In the genomic region with DNA sequence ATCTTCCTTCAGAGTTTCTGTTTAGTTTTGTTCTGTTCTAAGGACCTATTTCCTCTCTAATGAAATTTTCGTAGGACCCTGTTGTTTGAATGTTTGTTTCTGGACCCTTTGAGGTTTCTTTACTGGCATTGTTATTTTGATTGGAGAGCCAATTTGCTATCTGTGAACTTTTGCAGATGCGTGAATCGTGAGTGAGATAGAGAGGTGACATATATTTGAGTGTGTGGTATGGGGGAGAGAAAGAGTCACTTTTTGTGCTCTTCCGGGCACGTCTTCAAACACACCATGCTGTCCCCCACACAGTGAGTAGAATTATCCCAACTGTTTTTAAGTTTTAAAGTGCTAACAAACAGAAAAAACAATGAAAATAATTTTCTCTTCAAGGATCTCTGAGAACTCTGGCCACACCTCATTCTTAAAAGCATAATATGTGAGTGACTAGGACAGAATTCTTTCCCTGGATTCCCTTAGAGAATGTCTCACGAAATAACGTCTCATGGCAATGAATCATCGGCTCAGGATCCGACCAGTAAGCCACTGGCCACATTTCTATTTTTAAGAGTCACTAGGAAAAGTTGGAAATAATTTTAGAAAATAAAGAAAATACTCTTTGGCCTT, we compare ENCODE assay signal across 8 cellular contexts.
DNase-seq lines count a peak whose midpoint lies in the region; ATAC-seq and TF ChIP-seq lines count a peak whose summit lies in the region.

No MANE protein-coding gene starts in this region.

- intact Hi-C loops in adrenal gland (cut with DNase I): no loop called here
- intact Hi-C loops in spleen (cut with DNase I; ENCODE audit: low total_unique reads): no loop called here

- DNase-seq in adrenal gland (peak in 2 of 7 donors; percentile 13 to 39), spleen (no peak), NCI-H1930 (lab: John Stamatoyannopoulos, UW) (no peak), NCI-H1436 treated with DMSO at 0.1 percent for 48 hours (lab: John Stamatoyannopoulos, UW) (no peak)

- no peaks in the 10 kb centered on the region for H3K36me3 ChIP-seq in BLaER1
- no peaks in the 10 kb centered on the region for H3K36me3 ChIP-seq in HUES64 (ENCODE audit: insufficient read depth, low read length)
- no peaks in the 10 kb centered on the region for H3K36me3 ChIP-seq in adrenal gland (replicated peaks in 1 of 2)
- H3K36me3 ChIP-seq in iPS-20b (ENCODE audit: insufficient read depth, low read depth, low read length): no peaks in the 10 kb centered on the region
- H3K36me3 ChIP-seq in spleen: no peaks in the 10 kb centered on the region

- no peak for TF ChIP-seq POLR2A in adrenal gland (IDR thresholded peaks at IDR 0.05)
- no peak for TF ChIP-seq POLR2A in spleen (IDR thresholded peaks at IDR 0.05)

- no peaks in the 10 kb centered on the region for H3K27me3 ChIP-seq in BLaER1
- no peaks in the 10 kb centered on the region for H3K27me3 ChIP-seq in HUES64 (ENCODE audit: insufficient read depth, low read length)
- H3K27me3 ChIP-seq in adrenal gland: no peaks in the 10 kb centered on the region
- H3K27me3 ChIP-seq in iPS-20b (ENCODE audit: insufficient read depth, low read length): no peaks in the 10 kb centered on the region
- no peaks in the 10 kb centered on the region for H3K27me3 ChIP-seq in spleen (replicated peaks in 1 of 7)

- H3K4me1 ChIP-seq in BLaER1: peaks cover 72% of the 10 kb centered on the region
- H3K4me1 ChIP-seq in HUES64 (ENCODE audit: insufficient read depth, low read length): peaks cover 34% of the 10 kb centered on the region
- H3K4me1 ChIP-seq in adrenal gland (replicated peaks in 1 of 2): peaks cover 0 to 26% of the 10 kb centered on the region in 2 donors
- peaks cover 26% of the 10 kb centered on the region for H3K4me1 ChIP-seq in iPS-20b (ENCODE audit: insufficient read depth, low read length)
- H3K4me1 ChIP-seq in spleen: peaks cover 20 to 69% (median 53%) of the 10 kb centered on the region in 6 donors

- H4K20me1 ChIP-seq in BLaER1: no peaks in the 10 kb centered on the region

- WGBS in HUES64: 33% methylated on average over 9 of the region's 9 CpGs
- WGBS in adrenal gland, 4 donors: 16 to 28% (median 20%) methylated on average over 9 of the region's 9 CpGs
- 8 to 15% (median 9%) methylated on average over 9 of the region's 9 CpGs for WGBS in spleen, 5 donors

- H3K9me3 ChIP-seq in BLaER1 (peaks cover 13% of the 10 kb centered on the region), HUES64 (ENCODE audit: insufficient read depth, low read depth, low read length) (no peaks in the 10 kb centered on the region), adrenal gland (replicated peaks in 1 of 3) (no peaks in the 10 kb centered on the region), iPS-20b (ENCODE audit: insufficient read depth, low read depth, low read length) (no peaks in the 10 kb centered on the region), spleen (no peaks in the 10 kb centered on the region)

- no peak for TF ChIP-seq CTCF in adrenal gland (IDR thresholded peaks at IDR 0.05)
- TF ChIP-seq CTCF in spleen (IDR thresholded peaks at IDR 0.05 in 8 of 11, conservative IDR thresholded peaks at IDR 0.05 in 3 of 11): no peak

- peak overlapping the region; percentile 58 for H3K4me3 ChIP-seq in BLaER1
- H3K4me3 ChIP-seq in HUES64 (ENCODE audit: low read length): peak overlapping the region; percentile 6; the same call in 1 of the 2 replicates
- peak overlapping the region in 1 of 4 donors; percentile 30 for H3K4me3 ChIP-seq in adrenal gland
- peak overlapping the region; percentile 48 for H3K4me3 ChIP-seq in iPS-20b (ENCODE audit: low read length)
- peak overlapping the region in 7 of 8 donors; percentile 2 to 53 (median 12) for H3K4me3 ChIP-seq in spleen

- peak overlapping the region; percentile 89 for H3K4me2 ChIP-seq in BLaER1

- H3K27ac ChIP-seq in BLaER1 (peak overlapping the region; percentile 92), HUES64 (ENCODE audit: low read depth, low read length) (peak overlapping the region; percentile 69), adrenal gland (peak overlapping the region in 4 of 5 donors; percentile 48 to 85 (median 64)), iPS-20b (ENCODE audit: low read length) (no peak overlapping the region), spleen (peak overlapping the region; percentile 79 to 91 (median 86))

- H3K9ac ChIP-seq in BLaER1 (peak overlapping the region; percentile 82), HUES64 (ENCODE audit: low read depth, low read length) (peak overlapping the region; percentile 48; the same call in 1 of the 2 replicates), iPS-20b (ENCODE audit: low read depth, low read length) (peak overlapping the region; percentile 38; the same call in 1 of the 2 replicates)

- ATAC-seq in HG03520 (IDR thresholded peaks at IDR 0.05; ENCODE audit: unreplicated experiment): no peak
